Comparison of ENCODE assay signal across 31 cellular contexts in the genomic region with DNA sequence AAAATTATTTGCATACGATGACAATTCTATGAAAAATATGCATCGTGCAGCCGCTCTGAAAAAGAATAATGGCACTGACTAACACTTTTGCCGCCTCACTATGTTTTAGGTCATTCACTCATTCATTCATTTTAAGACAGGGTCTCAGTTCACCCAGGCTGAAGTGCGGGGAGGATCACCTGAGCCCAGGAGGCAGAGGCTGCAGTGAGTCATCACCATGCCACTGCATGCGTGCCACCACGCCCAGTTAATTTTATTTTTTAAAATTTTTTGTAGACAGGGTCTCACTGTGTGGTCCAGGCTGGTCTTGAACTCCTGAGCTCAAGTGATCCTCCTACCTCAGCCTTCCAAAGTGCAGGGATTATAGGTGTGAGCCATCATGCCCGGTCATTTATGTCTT.
"Had no signal": no experiment of that assay in that cellular context is flagged by ENCODE, and none has a peak within 500 bp of the region (broad histone marks: within the 10 kb centered on the region; RNA-seq: fewer than 3 reads in every experiment).

No MANE protein-coding gene starts in this region.

- H3K4me3 Mint-ChIP-seq: activated naive CD4-positive, alpha-beta T cell treated with anti-CD3 and anti-CD28 coated beads, Interleukin-2, amount 10 ng/mL, durations not matched to agents 7 days and 5 days; activated naive CD8-positive, alpha-beta T cell treated with anti-CD3 and anti-CD28 coated beads, Interleukin-2, amount 10 ng/mL, durations not matched to agents 7 days and 5 days; activated T-helper 1 cell treated with anti-CD3 and anti-CD28 coated beads, Interleukin-12 subunit alpha, Interleukin-12 subunit beta, Interleukin-2, Interleukin-4 antibody, amounts not matched to agents 30 ng/mL and 10 ng/mL and 1 ng/mL, durations not matched to agents 14 hours and 24 hours and 36 hours; memory B cell; naive thymus-derived CD4-positive, alpha-beta T cell; stimulated activated naive CD8-positive, alpha-beta T cell treated with anti-CD3 and anti-CD28 coated beads, Interleukin-15, Interleukin-2, amounts not matched to agents 100 ng/mL and 50 ng/mL, for 24 hours; type B pancreatic cell had no signal

- ATAC-seq: activated CD4-positive, CD25-positive, alpha-beta regulatory T cell treated with anti-CD3 and anti-CD28 coated beads, Interleukin-2, amount 50 U/mL, for 24 hours; effector memory CD8-positive, alpha-beta T cell; naive thymus-derived CD4-positive, alpha-beta T cell; pancreas; sciatic nerve had no signal

- H3K9me3 ChIP-seq: ascending aorta, pancreas, prostate gland, thoracic aorta, uterus had no signal

- H3K27ac ChIP-seq: ascending aorta, coronary artery, dorsolateral prefrontal cortex, prostate gland, skin epidermis, thoracic aorta, uterus, WERI-Rb-1 had no signal

- H3K36me3 Mint-ChIP-seq: brain had no signal

- H3K27me3 Mint-ChIP-seq: activated naive CD4-positive, alpha-beta T cell treated with anti-CD3 and anti-CD28 coated beads, Interleukin-2, amount 10 ng/mL, durations not matched to agents 7 days and 5 days; activated naive CD8-positive, alpha-beta T cell treated with anti-CD3 and anti-CD28 coated beads, Interleukin-2, amount 10 ng/mL, durations not matched to agents 7 days and 5 days; brain; effector memory CD8-positive, alpha-beta T cell; memory B cell; naive thymus-derived CD4-positive, alpha-beta T cell; stimulated activated naive CD8-positive, alpha-beta T cell treated with anti-CD3 and anti-CD28 coated beads, Interleukin-15, Interleukin-2, amounts not matched to agents 100 ng/mL and 50 ng/mL, for 24 hours; type B pancreatic cell had no signal

- H3K36me3 ChIP-seq: ascending aorta, pancreas, prostate gland, thoracic aorta, uterus, WERI-Rb-1 had no signal

- H3K27ac Mint-ChIP-seq: activated naive CD4-positive, alpha-beta T cell treated with anti-CD3 and anti-CD28 coated beads, Interleukin-2, amount 10 ng/mL, durations not matched to agents 7 days and 5 days; activated naive CD8-positive, alpha-beta T cell treated with anti-CD3 and anti-CD28 coated beads, Interleukin-2, amount 10 ng/mL, durations not matched to agents 7 days and 5 days; activated T-helper 1 cell treated with anti-CD3 and anti-CD28 coated beads, Interleukin-12 subunit alpha, Interleukin-12 subunit beta, Interleukin-2, Interleukin-4 antibody, amounts not matched to agents 30 ng/mL and 10 ng/mL and 1 ng/mL, durations not matched to agents 14 hours and 24 hours and 36 hours; stimulated activated naive CD8-positive, alpha-beta T cell treated with anti-CD3 and anti-CD28 coated beads, Interleukin-15, Interleukin-2, amounts not matched to agents 100 ng/mL and 50 ng/mL, for 24 hours; type B pancreatic cell had no signal

- DNase-seq: activated CD4-positive, alpha-beta T cell treated with anti-CD3 and anti-CD28 coated beads for 48 hours; activated CD4-positive, alpha-beta T cell treated with anti-CD3 and anti-CD28 coated beads, Interleukin-2, amount 50 U/mL, for 48 hours; activated CD8-positive, alpha-beta memory T cell treated with anti-CD3 and anti-CD28 coated beads for 24 hours; activated gamma-delta T cell; activated naive CD4-positive, alpha-beta T cell treated with anti-CD3 and anti-CD28 coated beads, Interleukin-2, amount 10 ng/mL, durations not matched to agents 7 days and 5 days; activated naive CD8-positive, alpha-beta T cell treated with anti-CD3 and anti-CD28 coated beads, Interleukin-2, amount 10 ng/mL, durations not matched to agents 7 days and 5 days; activated T-cell treated with anti-CD3 and anti-CD28 coated beads, Interleukin-2, amount 50 U/mL, for 1 hour; dorsolateral prefrontal cortex; effector memory CD8-positive, alpha-beta T cell; midbrain; naive thymus-derived CD4-positive, alpha-beta T cell; pancreas; retina; stimulated activated CD4-positive, alpha-beta T cell treated with anti-CD3 and anti-CD28 coated beads, Interleukin-12 subunit alpha, Interleukin-12 subunit beta, amount 100 ng/mL, for 4 hours; stimulated activated CD4-positive, alpha-beta T cell treated with anti-CD3 and anti-CD28 coated beads, Interleukin-4, amount 100 ng/mL, for 1 hour; T1000; uterus; WERI-Rb-1 had no signal

- FAIRE-seq: islet of Langerhans, pancreas had no signal

- H3K4me1 ChIP-seq: prostate gland, uterus had no signal

- H3K27me3 ChIP-seq: ascending aorta, dorsolateral prefrontal cortex, pancreas, uterus had no signal

- H3K9me3 Mint-ChIP-seq: activated naive CD4-positive, alpha-beta T cell treated with anti-CD3 and anti-CD28 coated beads, Interleukin-2, amount 10 ng/mL, durations not matched to agents 7 days and 5 days; activated naive CD8-positive, alpha-beta T cell treated with anti-CD3 and anti-CD28 coated beads, Interleukin-2, amount 10 ng/mL, durations not matched to agents 7 days and 5 days; activated T-helper 1 cell treated with anti-CD3 and anti-CD28 coated beads, Interleukin-12 subunit alpha, Interleukin-12 subunit beta, Interleukin-2, Interleukin-4 antibody, amounts not matched to agents 30 ng/mL and 10 ng/mL and 1 ng/mL, durations not matched to agents 14 hours and 24 hours and 36 hours; brain; effector memory CD8-positive, alpha-beta T cell; memory B cell; naive thymus-derived CD4-positive, alpha-beta T cell; stimulated activated naive CD8-positive, alpha-beta T cell treated with anti-CD3 and anti-CD28 coated beads, Interleukin-15, Interleukin-2, amounts not matched to agents 100 ng/mL and 50 ng/mL, for 24 hours; type B pancreatic cell had no signal

- H3K4me3 ChIP-seq: ascending aorta, coronary artery, dorsolateral prefrontal cortex, pancreas, prostate gland, skin epidermis, thoracic aorta, uterus had no signal
